8 cellular contexts compared by ENCODE assay signal in the genomic region with DNA sequence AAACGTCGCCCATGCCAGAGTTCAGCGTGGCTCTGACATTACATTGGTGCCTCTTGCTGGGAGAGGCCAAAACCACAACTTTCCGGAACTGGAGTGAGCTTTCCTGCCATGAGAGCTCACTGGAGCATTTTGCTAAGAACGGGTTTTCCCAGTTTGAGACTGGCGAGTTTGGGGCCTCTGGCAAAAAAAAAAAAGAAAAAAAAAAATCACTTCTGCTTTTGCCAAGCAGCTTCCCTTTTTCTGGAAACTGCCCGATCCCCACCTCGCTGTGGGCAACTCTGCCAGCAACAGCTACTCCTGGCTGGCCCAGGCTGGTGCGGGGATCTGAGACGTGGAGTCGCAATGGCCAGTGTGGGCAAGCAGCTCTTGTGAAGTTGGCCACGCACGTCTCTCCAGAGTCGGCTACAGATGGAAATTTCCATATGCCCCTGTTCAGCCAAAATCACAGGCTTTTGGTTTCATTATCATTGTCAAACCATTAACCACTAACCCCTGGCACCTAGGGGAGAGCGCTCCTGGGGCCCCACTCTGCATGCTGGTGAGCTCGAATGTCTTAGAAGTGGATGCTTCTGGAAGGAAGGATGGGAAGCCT. TPM values are rescaled to one million over a fixed set of nuclear protein-coding genes. Genes with fewer than 3 reads are reported as not detected.
DNase-seq lines count a peak whose midpoint lies in the region; ATAC-seq and TF ChIP-seq lines count a peak whose summit lies in the region.

No MANE protein-coding gene starts in this region.

- H3K4me1 Mint-ChIP-seq in activated B cell treated with CpG ODN at 0.5 μM for 24 hours: peaks cover 32% of the 10 kb centered on the region

- WGBS in heart left ventricle, 4 donors: 73 to 85% (median 82%) methylated on average over 16 of the region's 16 CpGs

- peak; percentile 58 for ATAC-seq in HG02642 (IDR thresholded peaks at IDR 0.05; ENCODE audit: poor library complexity, unreplicated experiment)
- peak; percentile 79 for ATAC-seq in activated B cell treated with CpG ODN at 0.5 μM for 24 hours (ENCODE audit: low read depth)
- peak; percentile 40 to 58 (median 40) for ATAC-seq in heart left ventricle
- peak; percentile 81 for ATAC-seq in stimulated activated naive CD8-positive, alpha-beta T cell treated with anti-CD3 and anti-CD28 coated beads, Interleukin-15, Interleukin-2, amounts not matched to agents 100 U/mL and 50 U/mL, for 24 hours
- no peak for ATAC-seq in HG02623 (IDR thresholded peaks at IDR 0.05; ENCODE audit: unreplicated experiment)

- H3K36me3 ChIP-seq in heart left ventricle: no peaks in the 10 kb centered on the region

- CTCF ChIA-PET in activated B cell treated with CpG ODN at 0.5 μM for 24 hours (lab: Charles Lee): interaction anchor here (1.3 to 1.7 kb wide), 2 partner anchors 12 to 68 kb away, joined by 3 to 7 read pairs; no protein-coding TSS in a partner anchor

- H3K9me3 Mint-ChIP-seq in activated B cell treated with CpG ODN at 0.5 μM for 24 hours: no peaks in the 10 kb centered on the region

- TF ChIP-seq POLR2A in heart left ventricle (IDR thresholded peaks at IDR 0.05): no peak

- TF ChIP-seq CTCF in C4-2B (conservative IDR thresholded peaks at IDR 0.05) (no peak), activated B cell treated with CpG ODN at 0.5 μM for 24 hours (IDR thresholded peaks at IDR 0.05) (no peak), heart left ventricle (IDR thresholded peaks at IDR 0.05) (no peak)

- peaks cover 1% of the 10 kb centered on the region for H3K36me3 Mint-ChIP-seq in activated B cell treated with CpG ODN at 0.5 μM for 24 hours (ENCODE audit: low read depth)

- H3K9me3 ChIP-seq in heart left ventricle: no peaks in the 10 kb centered on the region

- H3K27me3 ChIP-seq in heart left ventricle: no peaks in the 10 kb centered on the region

- H3K27ac ChIP-seq in C4-2B (peak overlapping the region; percentile 25), heart left ventricle (peak overlapping the region in 3 of 12 donors; percentile 5 to 85 (median 25))

- H3K27me3 Mint-ChIP-seq in activated B cell treated with CpG ODN at 0.5 μM for 24 hours: no peaks in the 10 kb centered on the region

- peak overlapping the region; percentile 81 for H3K4me3 Mint-ChIP-seq in activated B cell treated with CpG ODN at 0.5 μM for 24 hours

- intact Hi-C loops in activated B cell treated with CpG ODN at 0.5 μM for 24 hours (cut with micrococcal nuclease): loop anchor here (1.0 kb wide), 3 partner anchors 12 to 68 kb away; no protein-coding TSS in a partner anchor
- intact Hi-C loops in heart left ventricle (cut with DNase I): loop anchor here in 1 of 10 donors (10.0 kb wide), 1 partner anchor 66 kb away; no protein-coding TSS in a partner anchor

- DNase-seq in activated B cell treated with CpG ODN at 0.5 μM for 24 hours (peak; percentile 42), heart left ventricle (peak in 2 of 5 donors; percentile 46 to 55), NCI-H2196 (lab: John Stamatoyannopoulos, UW; ENCODE audit: unreplicated experiment) (no peak), NCI-H345 treated with DMSO at 0.1 percent for 48 hours (lab: John Stamatoyannopoulos, UW; ENCODE audit: unreplicated experiment) (no peak)
- peak; percentile 63 for DNase-seq in stimulated activated naive CD8-positive, alpha-beta T cell treated with anti-CD3 and anti-CD28 coated beads, Interleukin-15, Interleukin-2, amounts not matched to agents 100 U/mL and 50 U/mL, for 24 hours

- peak overlapping the region; percentile 85 for H3K27ac Mint-ChIP-seq in activated B cell treated with CpG ODN at 0.5 μM for 24 hours

- H3K4me1 ChIP-seq in heart left ventricle: peaks cover 0 to 39% (median 4%) of the 10 kb centered on the region in 12 donors

- H3K4me3 ChIP-seq in heart left ventricle: peak overlapping the region in 5 of 12 donors; percentile 2 to 43 (median 15)

- POLR2A ChIA-PET in activated B cell treated with CpG ODN at 0.5 μM for 24 hours (lab: Charles Lee): interaction anchor here (0.7 to 3.7 kb wide), 8 partner anchors 13 to 83 kb away, joined by 3 to 26 read pairs (median 4); partner anchors contain the start of gene PRKAG2

RNA-seq across cellular contexts. Expression of gene PRKAG2, which starts 25.7 kb away (rescaled TPM):
- 19.7 TPM in 2 replicates for total RNA-seq in activated B cell treated with CpG ODN at 0.5 μM for 24 hours
- 100 to 1,000 TPM in 7 of 9 donors, 10 to 100 TPM in 2; 50.2 to 179 (median 108) TPM for total RNA-seq in heart left ventricle
- polyA plus RNA-seq in heart left ventricle: 100 to 1,000 TPM in 1 of 2 donors, 10 to 100 TPM in 1; 61.3 to 119 TPM

Comparison
In these comparisons a context has a peak if more than half of its experiments do, and no peak if none do; other contexts are left out.
1. DNase-seq: peak in activated B cell treated with CpG ODN at 0.5 μM for 24 hours (single experiment) and stimulated activated naive CD8-positive, alpha-beta T cell treated with anti-CD3 and anti-CD28 coated beads, Interleukin-15, Interleukin-2, amounts not matched to agents 100 U/mL and 50 U/mL, for 24 hours (single experiment); none in NCI-H2196 (single experiment) and NCI-H345 treated with DMSO at 0.1 percent for 48 hours (single experiment).